11 cellular contexts compared by ENCODE assay signal in genomic region chr4:93646225-93646930, GRCh38.
A peak's percentile ranks its signal among the peaks of the same experiment; 100 is the strongest.
DNase-seq lines count a peak whose midpoint lies in the region; ATAC-seq and TF ChIP-seq lines count a peak whose summit lies in the region.
"Had no signal": no experiment of that assay in that cellular context is flagged by ENCODE, and none has a peak within 500 bp of the region (broad histone marks: within the 10 kb centered on the region; RNA-seq: fewer than 3 reads in every experiment).

No MANE protein-coding gene starts in this region.

- no peaks in the 10 kb centered on the region for H3K36me3 ChIP-seq in ovary
- H3K36me3 ChIP-seq: BLaER1 had no signal

- H3K27me3 ChIP-seq in ovary: no peaks in the 10 kb centered on the region
- H3K27me3 ChIP-seq: BLaER1 had no signal

- peak; percentile 22 for DNase-seq in MV-4-11 (lab: John Stamatoyannopoulos, UW)
- DNase-seq in amniotic epithelial cell (ENCODE audit: low read depth): peak; percentile 16
- DNase-seq in ovary: no peak
- DNase-seq in central memory CD4-positive, alpha-beta T cell: no peak
- DNase-seq: T-helper 2 cell had no signal

- intact Hi-C loops in ovary (cut with DNase I): no loop called here

- H3K9me3 ChIP-seq in ovary: no peaks in the 10 kb centered on the region
- H3K9me3 ChIP-seq: BLaER1 had no signal

- no peak overlapping the region for H3K4me3 ChIP-seq in ovary
- H3K4me3 ChIP-seq: BLaER1 had no signal

- no peak for TF ChIP-seq EP300 in ovary (IDR thresholded peaks at IDR 0.05)

- TF ChIP-seq POLR2A in ovary (IDR thresholded peaks at IDR 0.05): no peak

- no peak overlapping the region for H3K27ac ChIP-seq in ovary
- H3K27ac ChIP-seq: BLaER1 had no signal

- TF ChIP-seq CTCF in ovary (IDR thresholded peaks at IDR 0.05): no peak

- ATAC-seq in GM18511 (IDR thresholded peaks at IDR 0.05; ENCODE audit: unreplicated experiment) (peak; percentile 88), HG02798 (IDR thresholded peaks at IDR 0.05; ENCODE audit: poor library complexity, unreplicated experiment) (peak; percentile 40), GM18867 (IDR thresholded peaks at IDR 0.05; ENCODE audit: unreplicated experiment) (no peak), GM19467 (IDR thresholded peaks at IDR 0.05; ENCODE audit: unreplicated experiment) (no peak)
- ATAC-seq: sciatic nerve had no signal

- H3K4me1 ChIP-seq in ovary (ENCODE audit: insufficient read depth): no peaks in the 10 kb centered on the region
- H3K4me1 ChIP-seq: BLaER1 had no signal

Comparison
In these comparisons a context has a peak if more than half of its experiments do, and no peak if none do; other contexts are left out.
1. ATAC-seq: peak in GM18511 (single experiment) and HG02798 (single experiment); none in GM18867 (single experiment) and GM19467 (single experiment).
2. DNase-seq: peak in MV-4-11 (single experiment) and amniotic epithelial cell (single experiment); none in ovary (0 of 5) and central memory CD4-positive, alpha-beta T cell (single experiment).